ENCODE assay signal across 27 cellular contexts in the genomic region with DNA sequence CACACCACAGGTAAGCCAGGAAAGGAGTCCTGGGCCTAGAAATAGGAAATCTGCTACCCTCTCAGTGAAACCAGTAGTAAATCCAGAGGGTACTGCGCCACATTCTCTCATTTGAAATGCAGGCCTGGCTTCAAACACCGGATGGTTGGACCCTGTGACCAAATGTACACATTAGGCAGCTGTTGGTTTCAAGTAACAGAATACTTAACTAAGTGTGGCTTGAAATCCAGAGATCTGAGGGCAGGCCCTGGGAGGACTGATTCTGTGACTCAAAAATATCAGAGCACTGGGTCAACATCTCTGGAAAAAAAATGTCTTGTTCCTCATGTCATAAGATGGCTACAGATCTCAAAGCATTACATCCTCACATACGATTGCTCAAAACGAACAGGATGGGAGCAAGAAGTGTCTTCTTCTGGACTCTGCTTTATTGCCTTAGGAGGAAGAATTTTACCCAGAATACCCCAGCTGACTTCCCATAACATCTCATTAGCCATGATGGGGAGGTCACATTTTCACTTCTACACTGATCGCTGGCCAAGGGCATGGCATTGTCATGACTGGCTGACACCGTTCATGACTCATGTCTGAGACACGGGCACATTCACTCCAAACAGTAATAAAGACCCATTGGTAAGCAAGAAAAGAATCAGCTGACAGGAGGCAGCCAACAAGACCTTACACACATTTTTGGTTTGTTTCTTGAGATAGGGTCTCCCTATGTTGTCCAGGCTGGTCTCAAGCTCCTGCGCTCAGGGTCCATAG.
A peak's percentile ranks its signal among the peaks of the same experiment; 100 is the strongest.
DNase-seq lines count a peak whose midpoint lies in the region; ATAC-seq, FAIRE-seq and TF ChIP-seq lines count a peak whose summit lies in the region.
"Had no signal": no experiment of that assay in that cellular context is flagged by ENCODE, and none has a peak within 500 bp of the region (broad histone marks: within the 10 kb centered on the region; RNA-seq: fewer than 3 reads in every experiment).

No MANE protein-coding gene starts in this region.

- DNase-seq in CD1c-positive myeloid dendritic cell (ENCODE audit: extremely low spot score) (peak; percentile 15), LHCN-M2 (ENCODE audit: low read depth) (peak; percentile 71), astrocyte (ENCODE audit: low read depth) (no peak), kidney tubule cell (ENCODE audit: low spot score) (peak; percentile 73)
- DNase-seq in activated CD4-positive, alpha-beta T cell treated with anti-CD3 and anti-CD28 coated beads, Interleukin-2, amount 50 U/mL, for 4 hours: no peak
- DNase-seq: activated B cell treated with CpG ODN at 0.5 μM for 24 hours; activated CD4-positive, alpha-beta memory T cell treated with anti-CD3 and anti-CD28 coated beads for 36 hours; activated T-cell treated with anti-CD3 and anti-CD28 coated beads for 4 hours; amniotic stem cell; caudate nucleus; CD8-positive, alpha-beta T cell; Karpas-422; mesenchymal stem cell; naive thymus-derived CD4-positive, alpha-beta T cell; NCI-H1417; NCI-H69; OCI-M1; testis had no signal

- H3K27me3 ChIP-seq in astrocyte (ENCODE audit: insufficient read depth, low read length): no peaks in the 10 kb centered on the region
- H3K27me3 ChIP-seq: gastroesophageal sphincter, testis had no signal

- no peaks in the 10 kb centered on the region for H4K20me1 ChIP-seq in astrocyte (ENCODE audit: insufficient read depth, low read length)

- no peak overlapping the region for H2AFZ ChIP-seq in astrocyte (ENCODE audit: low read depth, low read length)
- H2AFZ ChIP-seq: parathyroid adenoma had no signal

- no peak for ATAC-seq in SK-N-SH treated with all-trans-retinoic acid at 6 μM for 48 hours
- no peak for ATAC-seq in HG02571 (IDR thresholded peaks at IDR 0.05; ENCODE audit: unreplicated experiment)
- ATAC-seq: CD8-positive, alpha-beta T cell; gastroesophageal sphincter; naive thymus-derived CD4-positive, alpha-beta T cell; sciatic nerve had no signal

- peaks cover 16% of the 10 kb centered on the region for H3K4me1 Mint-ChIP-seq in astrocyte (ENCODE audit: low read depth, unreplicated experiment)
- H3K4me1 Mint-ChIP-seq: activated B cell treated with CpG ODN at 0.5 μM for 24 hours had no signal

- no peak overlapping the region for H3K27ac ChIP-seq in astrocyte (ENCODE audit: low read depth, low read length)
- H3K27ac ChIP-seq: gastroesophageal sphincter, parathyroid adenoma, SK-N-MC, testis had no signal

- no peaks in the 10 kb centered on the region for H3K36me3 ChIP-seq in astrocyte (ENCODE audit: insufficient read depth, low read length)
- H3K36me3 ChIP-seq: gastroesophageal sphincter, HAP-1 had no signal

- H3K4me3 Mint-ChIP-seq in astrocyte (ENCODE audit: unreplicated experiment): no peak overlapping the region
- H3K4me3 Mint-ChIP-seq: activated B cell treated with CpG ODN at 0.5 μM for 24 hours; activated CD4-positive, alpha-beta memory T cell treated with anti-CD3 and anti-CD28 coated beads for 36 hours; CD8-positive, alpha-beta T cell; naive thymus-derived CD4-positive, alpha-beta T cell; T-helper 2 cell treated with Interferon-gamma antibody and Interleukin-4, amounts not matched to agents 5 μg/mL and 100 μg/mL, for 36 hours had no signal

- no peaks in the 10 kb centered on the region for H3K36me3 Mint-ChIP-seq in astrocyte (ENCODE audit: low read depth, unreplicated experiment)
- H3K36me3 Mint-ChIP-seq: activated CD4-positive, alpha-beta memory T cell treated with anti-CD3 and anti-CD28 coated beads for 36 hours; CD8-positive, alpha-beta T cell; naive thymus-derived CD4-positive, alpha-beta T cell had no signal

- H3K9me3 ChIP-seq in astrocyte (ENCODE audit: insufficient read depth, low read depth, low read length): peaks cover 4% of the 10 kb centered on the region
- H3K9me3 ChIP-seq: gastroesophageal sphincter, HAP-1, testis had no signal

- H3K4me1 ChIP-seq in astrocyte (ENCODE audit: insufficient read depth, low read length): peaks cover 3% of the 10 kb centered on the region
- H3K4me1 ChIP-seq: gastroesophageal sphincter, HAP-1, parathyroid adenoma, testis had no signal

- no peaks in the 10 kb centered on the region for H3K9me3 Mint-ChIP-seq in astrocyte (ENCODE audit: unreplicated experiment)
- H3K9me3 Mint-ChIP-seq: activated B cell treated with CpG ODN at 0.5 μM for 24 hours; activated CD4-positive, alpha-beta memory T cell treated with anti-CD3 and anti-CD28 coated beads for 36 hours; T-helper 2 cell treated with Interferon-gamma antibody and Interleukin-4, amounts not matched to agents 5 μg/mL and 100 μg/mL, for 36 hours had no signal

- peak; percentile 17 for FAIRE-seq in astrocyte (lab: Jason Lieb, UNC)
- FAIRE-seq: endothelial cell of umbilical vein had no signal

- no peak overlapping the region for H3K4me2 ChIP-seq in astrocyte (ENCODE audit: low read length)

- H3K27me3 Mint-ChIP-seq in astrocyte (ENCODE audit: low read depth, unreplicated experiment): no peaks in the 10 kb centered on the region
- H3K27me3 Mint-ChIP-seq: activated B cell treated with CpG ODN at 0.5 μM for 24 hours; activated CD4-positive, alpha-beta memory T cell treated with anti-CD3 and anti-CD28 coated beads for 36 hours had no signal

- no peak overlapping the region for H3K27ac Mint-ChIP-seq in astrocyte (ENCODE audit: unreplicated experiment)
- H3K27ac Mint-ChIP-seq: activated B cell treated with CpG ODN at 0.5 μM for 24 hours; activated CD4-positive, alpha-beta memory T cell treated with anti-CD3 and anti-CD28 coated beads for 36 hours; CD8-positive, alpha-beta T cell; naive thymus-derived CD4-positive, alpha-beta T cell; T-helper 2 cell treated with Interferon-gamma antibody and Interleukin-4, amounts not matched to agents 5 μg/mL and 100 μg/mL, for 36 hours had no signal

- H3K79me2 ChIP-seq in astrocyte (ENCODE audit: insufficient read depth, low read length): no peaks in the 10 kb centered on the region
- H3K79me2 ChIP-seq: parathyroid adenoma had no signal

- TF ChIP-seq CTCF in astrocyte (IDR thresholded peaks at IDR 0.05; ENCODE audit: insufficient read depth, low read depth, low read length): no peak

- H3K9ac ChIP-seq in astrocyte (ENCODE audit: low read length): no peak overlapping the region
- H3K9ac ChIP-seq: parathyroid adenoma had no signal

- H3K4me3 ChIP-seq in astrocyte (ENCODE audit: insufficient read depth, low read depth, low read length): no peak overlapping the region
- H3K4me3 ChIP-seq: gastroesophageal sphincter, HAP-1, SK-N-MC, testis had no signal

TF ChIP-seq in SK-N-SH treated with all-trans-retinoic acid at 6 μM for 48 hours, 23 proteins besides CTCF, POLR2A, EP300 and RAD21:
- TF ChIP-seq ZFP3 (CRISPR knock-in tag; IDR thresholded peaks at IDR 0.05) (no peak), ZC3H10 (CRISPR knock-in tag; IDR thresholded peaks at IDR 0.05) (no peak), ARNTL (CRISPR knock-in tag; IDR thresholded peaks at IDR 0.05; ENCODE audit: borderline replicate concordance, low read depth) (no peak), ZNF565 (CRISPR knock-in tag; conservative IDR thresholded peaks at IDR 0.05; ENCODE audit: low read depth) (no peak), ZNF8 (CRISPR knock-in tag; IDR thresholded peaks at IDR 0.05) (no peak), SNAI2 (CRISPR knock-in tag; IDR thresholded peaks at IDR 0.05) (no peak), TOX (CRISPR knock-in tag; IDR thresholded peaks at IDR 0.05; ENCODE audit: borderline replicate concordance) (no peak), TCF4 (CRISPR knock-in tag; IDR thresholded peaks at IDR 0.05; ENCODE audit: borderline replicate concordance) (no peak), OSR1 (CRISPR knock-in tag; IDR thresholded peaks at IDR 0.05) (no peak), GLIS3 (CRISPR knock-in tag; IDR thresholded peaks at IDR 0.05) (no peak), ZNF70 (CRISPR knock-in tag; IDR thresholded peaks at IDR 0.05) (no peak)

Comparison
In these comparisons a context has a peak if more than half of its experiments do, and no peak if none do; other contexts are left out.
1. DNase-seq: peak in CD1c-positive myeloid dendritic cell (single experiment), LHCN-M2 (single experiment) and kidney tubule cell (single experiment); none in astrocyte (single experiment) and activated CD4-positive, alpha-beta T cell treated with anti-CD3 and anti-CD28 coated beads, Interleukin-2, amount 50 U/mL, for 4 hours (0 of 2).